25 cellular contexts compared by ENCODE assay signal in the genomic region with DNA sequence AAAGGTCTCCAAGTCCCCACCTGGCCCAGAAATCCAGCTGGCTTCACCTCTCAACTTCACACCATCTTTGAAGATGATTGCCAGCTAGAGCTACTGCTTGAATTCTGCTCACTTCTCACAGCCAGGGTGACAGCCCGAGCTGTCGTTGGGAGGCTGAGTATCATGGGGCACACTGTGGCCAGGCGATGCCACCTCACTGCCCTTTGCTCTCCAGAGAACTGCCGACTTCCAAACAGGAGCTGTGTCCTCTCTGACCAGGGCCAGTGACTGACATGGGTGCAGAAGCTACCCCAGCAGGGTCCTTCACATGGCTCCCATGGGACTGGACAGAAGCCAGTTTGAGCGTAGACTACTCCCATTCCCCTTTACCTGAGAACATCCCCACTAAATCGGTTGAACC.
"Had no signal": no experiment of that assay in that cellular context is flagged by ENCODE, and none has a peak within 500 bp of the region (broad histone marks: within the 10 kb centered on the region; RNA-seq: fewer than 3 reads in every experiment).

No MANE protein-coding gene starts in this region.

- H3K36me3 ChIP-seq: stomach, suprapubic skin, thoracic aorta, thyroid gland, tibial artery, tibial nerve, transverse colon, upper lobe of left lung, uterus, vagina had no signal

- ATAC-seq: stimulated activated effector memory CD8-positive, alpha-beta T cell treated with anti-CD3 and anti-CD28 coated beads, Interleukin-12 subunit alpha, Interleukin-12 subunit beta, amount 100 ng/mL, for 72 hours; stimulated activated memory B cell treated with anti-CD40 and anti-IgM and Interleukin-4, amounts not matched to agents 10 μg/mL and 1 μg/mL and 100 μg/mL, for 72 hours; stimulated activated naive B cell treated with anti-CD40 and anti-IgM and Interleukin-4, amounts not matched to agents 10 μg/mL and 1 μg/mL and 100 μg/mL, for 72 hours; stimulated activated naive CD8-positive, alpha-beta T cell treated with anti-CD3 and anti-CD28 coated beads, Interleukin-15, amount 100 ng/mL, for 72 hours; stimulated activated naive CD8-positive, alpha-beta T cell treated with anti-CD3 and anti-CD28 coated beads, Interleukin-15, Interleukin-2, amounts not matched to agents 100 U/mL and 50 U/mL, for 24 hours had no signal

- H3K27me3 ChIP-seq: stomach, suprapubic skin, testis, thyroid gland, tibial artery, tibial nerve, transverse colon, upper lobe of left lung, uterus, vagina had no signal

- H3K9me3 ChIP-seq: testis, thoracic aorta, thyroid gland, uterus, vagina had no signal

- H3K4me1 ChIP-seq: stomach, suprapubic skin, testis, thyroid gland, tibial artery, tibial nerve, transverse colon, upper lobe of left lung, uterus, vagina had no signal

- H3K27ac ChIP-seq: stomach, suprapubic skin, testis, thoracic aorta, thyroid gland, tibial artery, tibial nerve, transverse colon, upper lobe of left lung, uterus, vagina had no signal

- H3K4me3 ChIP-seq: stomach, suprapubic skin, thoracic aorta, thyroid gland, tibial artery, tibial nerve, transverse colon, upper lobe of left lung, uterus, vagina had no signal

- DNase-seq: stimulated activated CD4-positive, alpha-beta T cell treated with anti-CD3 and anti-CD28 coated beads, Interleukin-2, amount 100 ng/mL, for 48 hours; stimulated activated CD4-positive, alpha-beta T cell treated with anti-CD3 and anti-CD28 coated beads, Interleukin-4, amount 100 ng/mL, for 1 hour; stimulated activated CD4-positive, alpha-beta T cell treated with anti-CD3 and anti-CD28 coated beads, Interleukin-4, amount 100 ng/mL, for 24 hours; stimulated activated CD4-positive, alpha-beta T cell treated with anti-CD3 and anti-CD28 coated beads, Interleukin-4, amount 100 ng/mL, for 4 hours; stimulated activated CD8-positive, alpha-beta memory T cell treated with anti-CD3 and anti-CD28 coated beads, Interleukin-4, amount 100 ng/mL, for 48 hours; stimulated activated naive B cell treated with anti-CD40 and anti-IgM and Interleukin-4, amounts not matched to agents 10 μg/mL and 1 μg/mL and 100 μg/mL, for 72 hours; stimulated activated naive CD4-positive, alpha-beta T cell; stimulated activated naive CD4-positive, alpha-beta T cell treated with Interleukin-2 at 50 U/mL for 16 hours; stimulated activated naive CD8-positive, alpha-beta T cell treated with anti-CD3 and anti-CD28 coated beads, Interleukin-15, amount 100 ng/mL, for 72 hours; stimulated activated naive CD8-positive, alpha-beta T cell treated with anti-CD3 and anti-CD28 coated beads, Interleukin-15, Interleukin-2, amounts not matched to agents 100 U/mL and 50 U/mL, for 24 hours; stomach; substantia nigra; thyroid gland; tibial artery; transverse colon; trophoblast cell; upper lobe of left lung; uterus had no signal
